8 cellular contexts compared by ENCODE assay signal in the genomic region with DNA sequence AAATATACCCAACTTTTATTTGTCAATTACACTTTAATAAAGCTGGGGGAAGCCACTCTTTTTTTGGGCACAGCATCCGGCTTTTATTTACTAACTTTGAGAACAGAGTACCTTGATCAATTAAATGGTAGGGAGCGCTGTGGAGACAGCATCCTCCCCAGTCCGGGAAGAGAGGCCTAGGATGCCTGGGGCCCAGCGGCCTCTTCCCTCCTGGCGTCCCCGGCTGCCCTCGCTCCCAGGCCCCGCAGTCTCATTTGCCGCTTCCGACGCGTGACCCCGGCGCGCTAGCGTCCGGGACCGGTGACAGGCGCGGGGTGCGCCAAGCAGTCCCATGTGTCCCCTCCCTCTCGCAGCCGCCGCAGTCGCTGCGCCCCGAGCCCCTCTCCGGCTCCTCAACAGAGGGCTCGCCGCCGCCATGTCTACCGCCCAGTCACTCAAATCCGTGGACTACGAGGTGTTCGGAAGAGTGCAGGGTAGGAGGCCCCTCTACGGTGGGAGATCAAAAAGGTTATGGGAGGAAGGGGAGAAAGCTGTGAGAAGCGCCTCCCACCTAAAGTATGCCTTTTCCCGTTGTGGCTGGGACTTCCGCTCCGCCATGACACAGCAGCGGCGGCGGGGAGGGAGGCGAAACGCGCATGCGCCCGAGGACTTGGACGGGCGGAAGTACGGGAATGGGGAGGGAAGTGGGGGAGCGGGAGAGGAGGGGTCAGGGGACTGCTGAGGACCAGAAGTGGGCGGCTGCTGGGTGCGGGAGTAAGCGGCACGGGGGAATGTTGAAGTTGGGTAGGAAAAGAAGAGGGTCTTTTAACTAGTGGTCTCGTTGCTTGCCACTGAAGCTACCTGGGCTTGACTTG. TPM values are rescaled to one million over a fixed set of nuclear protein-coding genes. Genes with fewer than 3 reads are reported as not detected.
DNase-seq lines count a peak whose midpoint lies in the region; ATAC-seq, FAIRE-seq and TF ChIP-seq lines count a peak whose summit lies in the region.

A gene (plus strand): TSS at position 332 of the 854 bp plus-strand sequence.

- H2BK12ac ChIP-seq in H1 (ENCODE audit: low read depth, low read length), result peak within 1 kb of the TSS; percentile 98; the same call in 1 of the 2 replicates

- H3K79me1 ChIP-seq in H1 (ENCODE audit: low read depth, low read length), result no peaks in the 10 kb centered on the region
- H3K79me1 ChIP-seq in mesendoderm (ENCODE audit: low read length), result no peaks in the 10 kb centered on the region

- peak within 1 kb of the TSS; percentile 99 for H3K4me3 Mint-ChIP-seq in Calu3 (ENCODE audit: low read depth, unreplicated experiment)

- peak within 1 kb of the TSS; percentile 86; the same call in 1 of the 2 replicates for H2AFZ ChIP-seq in H1 (ENCODE audit: low read length)

- DNase-seq in Calu3 (peak; percentile 95), HUDEP-2 (lab: John Stamatoyannopoulos, UW; ENCODE audit: unreplicated experiment in 76 of 76) (peak in 75 of 76 experiments; percentile 40 to 92 (median 83)), NOMO-1 treated with dmso at 0.1 percent for 144 hours (lab: John Stamatoyannopoulos, UW; ENCODE audit: unreplicated experiment) (peak; percentile 90), H1 (ENCODE audit: low read depth in 1 of 2, low spot score in 2 of 2) (peak; percentile 66 to 97), mesendoderm (peak; percentile 98)
- DNase-seq in activated CD8-positive, alpha-beta memory T cell treated with anti-CD3 and anti-CD28 coated beads for 48 hours (ENCODE audit: low read depth in 2 of 3, low spot score in 2 of 3), result peak; percentile 82 to 89 (median 88)
- peak; percentile 84 for DNase-seq in stimulated activated CD8-positive, alpha-beta memory T cell treated with anti-CD3 and anti-CD28 coated beads, Interleukin-12 subunit alpha, Interleukin-12 subunit beta, amount 100 ng/mL, for 4 hours (ENCODE audit: low read depth)

- intact Hi-C loops in Calu3 (cut with micrococcal nuclease; ENCODE audit: unreplicated experiment), result loop anchor here (2.0 kb wide), 1 partner anchor 589 kb away; no protein-coding TSS in a partner anchor

- H2AK5ac ChIP-seq in H1 (ENCODE audit: low read depth, low read length) (no peak within 1 kb of the TSS), mesendoderm (ENCODE audit: low read length) (no peak within 1 kb of the TSS)

- peak; percentile 79 to 90 for TF ChIP-seq POLR2A in H1 (IDR thresholded peaks at IDR 0.05; ENCODE audit: control extremely low read depth in 1 of 2, low read depth in 2 of 2, low read length in 2 of 2)

- no peaks in the 10 kb centered on the region for H3K27me3 Mint-ChIP-seq in Calu3 (ENCODE audit: unreplicated experiment)

- no peaks in the 10 kb centered on the region for H3K9me3 ChIP-seq in H1 (ENCODE audit: insufficient read depth in 2 of 2, low read depth in 1 of 2, low read length in 1 of 2)

- H3K56ac ChIP-seq in H1 (replicated peaks; ENCODE audit: insufficient read length, low read depth, low read length), result peak within 1 kb of the TSS; percentile 94
- peak within 1 kb of the TSS; percentile 100 for H3K56ac ChIP-seq in mesendoderm (ENCODE audit: low read length)

- H3K4me1 ChIP-seq in H1 (replicated peaks in 1 of 4; ENCODE audit: control insufficient read depth in 3 of 4, insufficient read depth in 4 of 4, low read length in 3 of 4), result peaks cover 0 to 3% (median 0%) of the 10 kb centered on the region in 4 experiments; a peak in 2 of 7 replicates
- H3K4me1 ChIP-seq in mesendoderm (ENCODE audit: control insufficient read depth, low read depth, low read length), result no peaks in the 10 kb centered on the region

- no peak within 1 kb of the TSS for H2BK20ac ChIP-seq in H1 (ENCODE audit: low read length)

- CTCF ChIA-PET in Calu3 (lab: Charles Lee) (interaction anchor here (0.7 to 1.9 kb wide), 4 partner anchors 9 to 302 kb away, joined by 3 to 9 read pairs (median 4); no protein-coding TSS in a partner anchor), H1 (lab: Charles Lee; ENCODE audit: partially characterized antibody) (interaction anchor here (0.6 to 1.6 kb wide), 4 partner anchors 9 to 527 kb away, joined by 3 to 5 read pairs (median 4); no protein-coding TSS in a partner anchor)

- POLR2A ChIA-PET in H1 (lab: Charles Lee; ENCODE audit: partially characterized antibody), result interaction anchor here (0.6 to 1.2 kb wide), 7 partner anchors 9 to 1426 kb away, joined by 3 to 4 read pairs (median 3); no protein-coding TSS in a partner anchor

- TSS peak; percentile 88 for BruUV-seq in Calu3 (replicated peaks; lab: Mats Ljungman, UMichigan)

- H3K27me3 ChIP-seq in H1 (replicated peaks in 1 of 4; ENCODE audit: control insufficient read depth in 3 of 4, extremely low read depth in 1 of 4, insufficient read depth in 3 of 4, low read length in 3 of 4), result no peaks in the 10 kb centered on the region
- no peaks in the 10 kb centered on the region for H3K27me3 ChIP-seq in mesendoderm (ENCODE audit: insufficient read depth, low read length, poor library complexity)

- H3K9ac ChIP-seq in H1 (replicated peaks in 1 of 4; ENCODE audit: extremely low read depth in 1 of 4, low read depth in 3 of 4, low read length in 3 of 4) (peak within 1 kb of the TSS; percentile 91 to 97 (median 94)), mesendoderm (ENCODE audit: low read length) (peak within 1 kb of the TSS; percentile 98)

- H3K36me3 ChIP-seq in H1 (ENCODE audit: control insufficient read depth in 2 of 4, insufficient read depth in 4 of 4, low read length in 3 of 4) (no peaks in the 10 kb centered on the region; a peak in 1 of 8 replicates), mesendoderm (ENCODE audit: control insufficient read depth, insufficient read depth, low read length) (no peaks in the 10 kb centered on the region)

- H4K20me1 ChIP-seq in H1 (replicated peaks in 1 of 2; ENCODE audit: control insufficient read depth in 1 of 2, insufficient read depth in 2 of 2, low read length in 2 of 2), result no peaks in the 10 kb centered on the region

- H3K79me2 ChIP-seq in H1 (ENCODE audit: control insufficient read depth in 1 of 2, insufficient read depth in 2 of 2, low read length in 2 of 2) (no peaks in the 10 kb centered on the region), mesendoderm (ENCODE audit: control insufficient read depth, insufficient read depth, low read length) (no peaks in the 10 kb centered on the region)

- H3K27ac ChIP-seq in H1 (ENCODE audit: low read depth, low read length) (peak within 1 kb of the TSS; percentile 99), mesendoderm (ENCODE audit: low read depth, low read length) (peak within 1 kb of the TSS; percentile 96)

- peak within 1 kb of the TSS; percentile 95 for H3K18ac ChIP-seq in H1 (ENCODE audit: extremely low read depth, low read length)
- peak within 1 kb of the TSS; percentile 86 for H3K18ac ChIP-seq in mesendoderm (ENCODE audit: low read length)

- no peak for TF ChIP-seq CTCF in Calu3 (IDR thresholded peaks at IDR 0.05; ENCODE audit: unreplicated experiment)
- peak in 2 of 3 experiments; percentile 6 to 14; a peak in 1 of 4 replicates for TF ChIP-seq CTCF in H1 (IDR thresholded peaks at IDR 0.05; ENCODE audit: control extremely low read depth in 1 of 3, insufficient read depth in 1 of 3, low read depth in 1 of 3, low read length in 3 of 3)

- H3K4me2 ChIP-seq in H1 (ENCODE audit: insufficient read depth in 1 of 2, low read depth in 2 of 2, low read length in 2 of 2) (peak within 1 kb of the TSS; percentile 33 to 64), mesendoderm (ENCODE audit: low read length) (peak within 1 kb of the TSS; percentile 58)

- peak within 1 kb of the TSS; percentile 95 for H2BK120ac ChIP-seq in H1 (replicated peaks; ENCODE audit: low read depth, low read length)
- H2BK120ac ChIP-seq in mesendoderm (ENCODE audit: low read depth, low read length), result peak within 1 kb of the TSS; percentile 1

- no peak within 1 kb of the TSS for H3K14ac ChIP-seq in H1 (ENCODE audit: insufficient read length)

- H3K4me3 ChIP-seq in H1 (ENCODE audit: extremely low read depth in 1 of 4, insufficient read depth in 2 of 4, low read depth in 3 of 4, low read length in 4 of 4) (peak within 1 kb of the TSS; percentile 73 to 87 (median 82)), mesendoderm (ENCODE audit: low read length) (peak within 1 kb of the TSS; percentile 90)

- H3K4ac ChIP-seq in H1 (replicated peaks; ENCODE audit: insufficient read length, low read depth, low read length) (peak within 1 kb of the TSS; percentile 72), mesendoderm (ENCODE audit: low read depth, low read length) (peak within 1 kb of the TSS; percentile 97)

- H2BK5ac ChIP-seq in H1 (ENCODE audit: low read depth, low read length) (peak within 1 kb of the TSS; percentile 99), mesendoderm (ENCODE audit: low read length) (peak within 1 kb of the TSS; percentile 97)

- peak; percentile 86 for ATAC-seq in GM21390 (IDR thresholded peaks at IDR 0.05; ENCODE audit: unreplicated experiment)

- H3K27ac Mint-ChIP-seq in Calu3 (ENCODE audit: unreplicated experiment), result peak within 1 kb of the TSS; percentile 99

- no peak for TF ChIP-seq EP300 in H1 (IDR thresholded peaks at IDR 0.05; ENCODE audit: borderline replicate concordance in 1 of 2, low read depth in 2 of 2, low read length in 2 of 2)

- WGBS in H1 (ENCODE audit: extremely low coverage in 1 of 2, insufficient coverage in 1 of 2, insufficient read length in 1 of 2, insufficient replicate concordance in 2 of 2, low coverage in 1 of 2, low lambda C conversion rate in 2 of 2, missing lambda C conversion rate in 1 of 2), 2 experiments, result 2% methylated on average over 52 of the region's 57 CpGs; no CpG with 5 or more reads in 1 of the 2 experiments
- no CpG with 5 or more reads among the region's 57 CpGs for WGBS in mesendoderm (ENCODE audit: extremely low coverage, insufficient coverage, low lambda C conversion rate)

- peaks cover 18% of the 10 kb centered on the region for H3K36me3 Mint-ChIP-seq in Calu3 (ENCODE audit: insufficient read depth, unreplicated experiment)

- no peaks in the 10 kb centered on the region for H3K23me2 ChIP-seq in H1 (ENCODE audit: low read depth, low read length)

- H3K9me3 Mint-ChIP-seq in Calu3 (ENCODE audit: low read depth, unreplicated experiment), result peaks cover 4% of the 10 kb centered on the region

- FAIRE-seq in H1 (lab: Jason Lieb, UNC), result no peak

- H3K4me1 Mint-ChIP-seq in Calu3 (ENCODE audit: low read depth, unreplicated experiment), result peaks cover 12% of the 10 kb centered on the region

- TF ChIP-seq RAD21 in H1 (IDR thresholded peaks at IDR 0.05 in 1 of 2, conservative IDR thresholded peaks at IDR 0.05 in 1 of 2; ENCODE audit: low read depth in 2 of 2, low read length in 2 of 2), result peak in 1 of 2 experiments; percentile 11; a peak in 1 of 4 replicates

- H4K8ac ChIP-seq in H1 (ENCODE audit: extremely low read depth, insufficient read depth, low read length) (peak within 1 kb of the TSS; percentile 99), mesendoderm (ENCODE audit: low read depth, low read length) (no peak within 1 kb of the TSS)

- no peak within 1 kb of the TSS for H3K23ac ChIP-seq in H1 (ENCODE audit: insufficient read length)
- peak within 1 kb of the TSS; percentile 98 for H3K23ac ChIP-seq in mesendoderm (ENCODE audit: low read length)

- H2BK15ac ChIP-seq in H1 (ENCODE audit: low read length), result 0 out of 2 replicates have a peak within 1 kb of the TSS, but pooled peaks have one; percentile 98
- no peak within 1 kb of the TSS for H2BK15ac ChIP-seq in mesendoderm (replicated peaks; ENCODE audit: low read depth)

- H4K91ac ChIP-seq in H1 (replicated peaks; ENCODE audit: insufficient read length, low read length), result peak within 1 kb of the TSS; percentile 100

- peak within 1 kb of the TSS; percentile 95 for H4K5ac ChIP-seq in H1 (ENCODE audit: insufficient read length, low read depth, low read length)
- peak within 1 kb of the TSS; percentile 95 for H4K5ac ChIP-seq in mesendoderm (ENCODE audit: low read length)

RNA-seq across cellular contexts. Expression of the gene that starts here (rescaled TPM):
- 10.5 and 10.9 TPM in 2 replicates for total RNA-seq in Calu3 (2022)
- total RNA-seq in H1 (2021; fragmentation: NEBNext Ultra II Directional; extraction: Animal tissue kit (Norgen Biotek cat#: 25700)), result 3.4 and 4.4 TPM in 2 replicates
- 3.4 and 3.7 TPM in 2 replicates for polyA plus RNA-seq in H1 (2011; rRNA removed)
- polyA plus RNA-seq in H1 (2011; cell fraction: cytosol; rRNA removed), result 3.9 TPM
- 3.4 TPM for polyA plus RNA-seq in H1 (2011; cell fraction: nucleus; rRNA removed)
- 2.2 to 5.6 TPM (median 3.3 TPM) in 4 replicates for polyA plus RNA-seq in H1 (2012, experiment 1 of 2)
- 2.6 TPM for polyA plus RNA-seq in H1 (2012, experiment 2 of 2)
- 3.1 TPM for polyA plus RNA-seq in H1 (2013, experiment 1 of 2)
- polyA plus RNA-seq in H1 (2013, experiment 2 of 2), result 2.6 TPM
- polyA minus RNA-seq in H1 (2011; rRNA and poly(A)+ RNA removed), result 1.7 and 1.8 TPM in 2 replicates
- 2.5 TPM for polyA minus RNA-seq in H1 (2011; cell fraction: cytosol; rRNA and poly(A)+ RNA removed)
- polyA minus RNA-seq in H1 (2011; cell fraction: nucleus; rRNA and poly(A)+ RNA removed), result 9.7 TPM
- polyA plus RNA-seq in mesendoderm (2013, experiment 1 of 2), result 2.6 TPM
- 3.3 TPM for polyA plus RNA-seq in mesendoderm (2013, experiment 2 of 2)

Comparison
In these comparisons a context has a peak if more than half of its experiments do, and no peak if none do; other contexts are left out.
1. Peak in every context shown above with its lines: DNase-seq, ATAC-seq, H3K4me3 ChIP-seq and H3K27ac ChIP-seq.